In genomic region chr3:159765025-159765859, GRCh38 we compare ENCODE assay signal across 1 cellular context.
TF ChIP-seq lines count a peak whose summit lies in the region.

No MANE protein-coding gene starts in this region.

TF ChIP-seq in SK-N-SH treated with all-trans-retinoic acid at 6 μM for 48 hours, 23 proteins besides CTCF, POLR2A, EP300 and RAD21 (continued from another document):
- TF ChIP-seq PATZ1 (CRISPR knock-in tag; IDR thresholded peaks at IDR 0.05; ENCODE audit: borderline replicate concordance) (peak; percentile 96; the same call in 1 of the 2 replicates), POU6F1 (CRISPR knock-in tag; IDR thresholded peaks at IDR 0.05; ENCODE audit: borderline replicate concordance, low read depth) (no peak), TSHZ2 (CRISPR knock-in tag; IDR thresholded peaks at IDR 0.05) (no peak)
